25 cellular contexts compared by ENCODE assay signal in the genomic region with DNA sequence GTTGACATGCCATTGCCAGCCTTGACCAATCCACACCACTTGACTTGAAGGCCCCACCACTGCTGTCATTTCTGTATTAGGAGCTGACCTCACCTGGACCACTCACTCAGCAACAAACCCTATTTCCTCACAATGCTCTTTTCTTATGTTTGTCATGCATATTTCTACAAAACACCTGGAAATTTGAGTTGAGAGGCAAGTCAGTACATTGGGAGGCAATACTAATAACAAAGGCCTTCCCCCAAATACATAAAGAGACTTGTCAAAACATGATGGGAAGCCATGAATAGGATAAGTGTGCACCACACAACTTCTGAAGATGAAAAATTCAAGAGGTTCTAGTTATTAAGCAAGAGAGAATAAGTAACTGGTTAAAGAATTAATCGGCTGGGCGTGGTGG.
DNase-seq lines count a peak whose midpoint lies in the region; ATAC-seq, FAIRE-seq and TF ChIP-seq lines count a peak whose summit lies in the region.
"Had no signal": no experiment of that assay in that cellular context is flagged by ENCODE, and none has a peak within 500 bp of the region (broad histone marks: within the 10 kb centered on the region; RNA-seq: fewer than 3 reads in every experiment).

No MANE protein-coding gene starts in this region.

- no peak for FAIRE-seq in bronchial epithelial cell (lab: Jason Lieb, UNC)
- FAIRE-seq: A204.1, GM12878, GM18507 had no signal

- no peaks in the 10 kb centered on the region for H3K9me3 Mint-ChIP-seq in activated CD4-positive, alpha-beta memory T cell treated with anti-CD3 and anti-CD28 coated beads for 36 hours
- H3K9me3 Mint-ChIP-seq: CD14-positive monocyte; CD4-positive, alpha-beta memory T cell; CD4-positive, CD25-positive, alpha-beta regulatory T cell had no signal

- H3K36me3 Mint-ChIP-seq in activated CD4-positive, alpha-beta memory T cell treated with anti-CD3 and anti-CD28 coated beads for 36 hours, result no peaks in the 10 kb centered on the region
- H3K36me3 Mint-ChIP-seq: CD14-positive monocyte; CD4-positive, alpha-beta memory T cell; CD4-positive, CD25-positive, alpha-beta regulatory T cell; CD8-positive, alpha-beta memory T cell had no signal

- CTCF ChIA-PET in activated CD4-positive, alpha-beta memory T cell treated with anti-CD3 and anti-CD28 coated beads for 36 hours (lab: Charles Lee), result no interaction called here

- H3K4me1 Mint-ChIP-seq in activated CD4-positive, alpha-beta memory T cell treated with anti-CD3 and anti-CD28 coated beads for 36 hours (ENCODE audit: low read depth), result no peaks in the 10 kb centered on the region
- H3K4me1 Mint-ChIP-seq: CD4-positive, alpha-beta memory T cell; CD4-positive, CD25-positive, alpha-beta regulatory T cell; CD8-positive, alpha-beta memory T cell had no signal

- no peaks in the 10 kb centered on the region for H3K4me1 ChIP-seq in foreskin keratinocyte
- H3K4me1 ChIP-seq: BE2C, BLaER1 had no signal

- TF ChIP-seq CTCF in bronchial epithelial cell (IDR thresholded peaks at IDR 0.05; ENCODE audit: insufficient read depth, low read length, severe bottlenecking), result no peak
- TF ChIP-seq CTCF in foreskin keratinocyte (conservative IDR thresholded peaks at IDR 0.05), result no peak

- POLR2A ChIA-PET in activated CD4-positive, alpha-beta memory T cell treated with anti-CD3 and anti-CD28 coated beads for 36 hours (lab: Charles Lee), result no interaction called here

- H3K36me3 ChIP-seq in bronchial epithelial cell (ENCODE audit: control insufficient read depth, insufficient read depth, low read length), result no peaks in the 10 kb centered on the region
- H3K36me3 ChIP-seq: BE2C, BLaER1 had no signal

- DNase-seq in bronchial epithelial cell (ENCODE audit: low read depth) (peak; percentile 74), foreskin keratinocyte (peak; percentile 87 to 90), activated gamma-delta T cell (lab: John Stamatoyannopoulos, UW) (no peak)
- DNase-seq in activated CD4-positive, alpha-beta memory T cell treated with anti-CD3 and anti-CD28 coated beads for 36 hours, result no peak
- DNase-seq: 8988T; ACHN; BE2C; C1 segment of cervical spinal cord; CD4-positive, alpha-beta memory T cell; CD4-positive, CD25-positive, alpha-beta regulatory T cell; CD8-positive, alpha-beta memory T cell; COR-L47; DMS 273 treated with DMSO at 0.1 percent for 48 hours; DMS153; DMS53; DMS79; DND-41; EL; GDM1 had no signal

- H3K4me3 Mint-ChIP-seq in activated CD4-positive, alpha-beta memory T cell treated with anti-CD3 and anti-CD28 coated beads for 36 hours, result no peak overlapping the region
- H3K4me3 Mint-ChIP-seq: CD14-positive monocyte; CD4-positive, alpha-beta memory T cell; CD4-positive, CD25-positive, alpha-beta regulatory T cell; CD8-positive, alpha-beta memory T cell had no signal

- intact Hi-C loops in activated CD4-positive, alpha-beta memory T cell treated with anti-CD3 and anti-CD28 coated beads for 36 hours (cut with micrococcal nuclease), result no loop called here

- H3K27me3 Mint-ChIP-seq in activated CD4-positive, alpha-beta memory T cell treated with anti-CD3 and anti-CD28 coated beads for 36 hours, result no peaks in the 10 kb centered on the region
- H3K27me3 Mint-ChIP-seq: CD4-positive, CD25-positive, alpha-beta regulatory T cell had no signal

- ATAC-seq in foreskin keratinocyte, result peak; percentile 18
- ATAC-seq in HG03521 (IDR thresholded peaks at IDR 0.05; ENCODE audit: unreplicated experiment), result no peak
- ATAC-seq: GM12878 had no signal

- no peak overlapping the region for H3K27ac Mint-ChIP-seq in activated CD4-positive, alpha-beta memory T cell treated with anti-CD3 and anti-CD28 coated beads for 36 hours
- H3K27ac Mint-ChIP-seq: CD4-positive, alpha-beta memory T cell; CD4-positive, CD25-positive, alpha-beta regulatory T cell; CD8-positive, alpha-beta memory T cell had no signal

- no peak overlapping the region for H3K27ac ChIP-seq in foreskin keratinocyte
- H3K27ac ChIP-seq: BLaER1 had no signal

- H3K4me3 ChIP-seq in bronchial epithelial cell (ENCODE audit: low read depth, low read length), result no peak overlapping the region
- H3K4me3 ChIP-seq: BLaER1, GM12878 had no signal

- H3K27me3 ChIP-seq in bronchial epithelial cell (ENCODE audit: control insufficient read depth, insufficient read depth, low read length) (no peaks in the 10 kb centered on the region), foreskin keratinocyte (no peaks in the 10 kb centered on the region)
- H3K27me3 ChIP-seq: BLaER1 had no signal

Comparison
In these comparisons a context has a peak if more than half of its experiments do, and no peak if none do; other contexts are left out.
1. DNase-seq: peak in bronchial epithelial cell (single experiment) and foreskin keratinocyte (2 of 2); none in activated gamma-delta T cell (single experiment) and activated CD4-positive, alpha-beta memory T cell treated with anti-CD3 and anti-CD28 coated beads for 36 hours (single experiment).